Comparison of ENCODE assay signal across 17 cellular contexts in the genomic region with DNA sequence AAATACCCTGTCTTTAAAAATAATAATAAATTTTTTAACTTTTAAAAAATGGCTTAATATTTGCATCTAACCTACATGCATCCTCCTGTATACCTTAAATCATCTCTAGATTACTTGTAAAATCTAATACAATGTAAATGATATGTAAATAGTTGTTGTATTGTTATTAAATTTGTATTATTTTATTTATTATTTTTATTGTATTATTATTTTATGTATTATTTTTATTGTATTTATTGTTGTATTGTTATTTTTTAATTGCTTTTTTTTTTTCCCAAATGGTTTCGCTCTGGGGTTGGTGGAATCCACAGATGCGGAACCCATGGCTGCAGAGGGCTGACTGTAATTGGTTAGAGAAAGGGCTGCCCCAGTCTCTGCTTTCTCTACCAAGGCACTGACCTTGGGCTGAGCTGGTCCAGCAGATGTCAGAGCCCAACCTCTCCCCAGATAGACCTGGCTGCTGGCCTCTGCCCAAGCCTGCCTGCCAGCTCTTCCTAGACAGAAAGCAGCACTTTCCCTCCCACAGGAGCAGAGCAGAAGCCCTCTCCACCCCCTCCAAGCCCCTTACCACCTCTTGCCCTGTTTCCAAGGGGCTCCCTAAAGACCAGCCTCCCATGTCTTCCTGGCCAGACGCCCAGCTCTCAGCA.
DNase-seq lines count a peak whose midpoint lies in the region; ATAC-seq, FAIRE-seq and TF ChIP-seq lines count a peak whose summit lies in the region.
"Had no signal": no experiment of that assay in that cellular context is flagged by ENCODE, and none has a peak within 500 bp of the region (broad histone marks: within the 10 kb centered on the region; RNA-seq: fewer than 3 reads in every experiment).

No MANE protein-coding gene starts in this region.

- H3K4me3 ChIP-seq in Panc1 (ENCODE audit: low read depth in 2 of 2, low read length in 2 of 2) (no peak overlapping the region), osteoblast (ENCODE audit: insufficient read depth, low read length) (no peak overlapping the region), mucosa of descending colon (no peak overlapping the region)
- H3K4me3 ChIP-seq: GM12878, GM23338, SK-N-MC had no signal

- H2AFZ ChIP-seq in osteoblast (ENCODE audit: low read length): no peak overlapping the region
- H2AFZ ChIP-seq: GM23338 had no signal

- peaks cover 3% of the 10 kb centered on the region; the same call in 1 of the 2 replicates for H3K9me3 ChIP-seq in Panc1 (ENCODE audit: control insufficient read depth, insufficient read depth, low read depth, low read length)
- H3K9me3 ChIP-seq in osteoblast (ENCODE audit: low read depth, low read length): peaks cover 2% of the 10 kb centered on the region
- peaks cover under 1% of the 10 kb centered on the region for H3K9me3 ChIP-seq in mucosa of descending colon

- FAIRE-seq in frontal cortex (lab: Jason Lieb, UNC): peak; percentile 93
- FAIRE-seq: GM12878 had no signal

- H3K79me2 ChIP-seq in osteoblast (ENCODE audit: insufficient read depth, low read length): no peaks in the 10 kb centered on the region

- CTCF ChIA-PET in Panc1 (lab: Charles Lee): no interaction called here

- no TSS peak for BruUV-seq in Panc1 (replicated peaks; lab: Mats Ljungman, UMichigan)

- H3K4me1 ChIP-seq in Panc1 (ENCODE audit: control insufficient read depth, insufficient read depth, low read length): 0 out of 2 replicates have a peak, but pooled peaks cover 3% of the 10 kb centered on the region
- H3K4me1 ChIP-seq in osteoblast (ENCODE audit: insufficient read depth, low read length): no peaks in the 10 kb centered on the region
- no peaks in the 10 kb centered on the region for H3K4me1 ChIP-seq in mucosa of descending colon (ENCODE audit: low read depth)

- H3K27ac ChIP-seq in Panc1 (ENCODE audit: low read length) (no peak overlapping the region), osteoblast (ENCODE audit: low read depth, low read length) (no peak overlapping the region)
- H3K27ac ChIP-seq: SK-N-MC had no signal

- in situ Hi-C loops in Panc1 (cut with HindIII; ENCODE audit: low pct_unique_long_range_greater_than_20kb, low sequenced_read_pairs): no loop called here

- POLR2A ChIA-PET in Panc1 (lab: Charles Lee): no interaction called here

- H3K36me3 ChIP-seq in Panc1 (ENCODE audit: control insufficient read depth, insufficient read depth, low read length): no peaks in the 10 kb centered on the region
- no peaks in the 10 kb centered on the region for H3K36me3 ChIP-seq in osteoblast (ENCODE audit: insufficient read depth, low read length)
- no peaks in the 10 kb centered on the region for H3K36me3 ChIP-seq in mucosa of descending colon (ENCODE audit: low read depth)

- H4K20me1 ChIP-seq in osteoblast (ENCODE audit: insufficient read depth, low read length): no peaks in the 10 kb centered on the region

- TF ChIP-seq CTCF in Panc1 (IDR thresholded peaks at IDR 0.05) (no peak), osteoblast (IDR thresholded peaks at IDR 0.05; ENCODE audit: extremely low read depth, low read depth, low read length) (no peak), mucosa of descending colon (IDR thresholded peaks at IDR 0.05) (no peak)

- H3K27me3 ChIP-seq in Panc1 (ENCODE audit: control insufficient read depth, insufficient read depth, low read length): no peaks in the 10 kb centered on the region
- no peaks in the 10 kb centered on the region for H3K27me3 ChIP-seq in osteoblast (ENCODE audit: insufficient read depth, low read length)

- DNase-seq in DMS 273 treated with DMSO at 0.1 percent for 48 hours (lab: John Stamatoyannopoulos, UW): peak; percentile 35
- no peak for DNase-seq in Panc1 (ENCODE audit: low read depth, low spot score)
- DNase-seq in frontal cortex (ENCODE audit: low spot score in 2 of 2): no peak
- peak; percentile 72 for DNase-seq in osteoblast (ENCODE audit: insufficient read length, low spot score, missing footprints)
- DNase-seq in activated CD4-positive, alpha-beta T cell treated with anti-CD3 and anti-CD28 coated beads, Interleukin-2, amount 50 U/mL, for 1 hour: no peak
- no peak for DNase-seq in mucosa of descending colon
- DNase-seq: CD4-positive, alpha-beta T cell; DND-41; GDM1; NCI-H187 treated with DMSO at 0.1 percent for 48 hours; NCI-H446 treated with DMSO at 0.1 percent for 48 hours; NCI-H748 treated with DMSO at 0.1 percent for 48 hours had no signal

- no peak overlapping the region for H3K4me2 ChIP-seq in osteoblast (ENCODE audit: insufficient read depth, low read length)
- H3K4me2 ChIP-seq: GM23338 had no signal

- peak; percentile 68; the same call in 1 of the 2 replicates for ATAC-seq in Panc1
- no peak for ATAC-seq in mucosa of descending colon
- ATAC-seq in GM21619 (IDR thresholded peaks at IDR 0.05; ENCODE audit: unreplicated experiment): no peak
- ATAC-seq: GM12878, GM23338, HCT116 had no signal

- intact Hi-C loops in Panc1 (cut with micrococcal nuclease; ENCODE audit: unreplicated experiment) (no loop called here), mucosa of descending colon (cut with DNase I, micrococcal nuclease) (no loop called here)

Comparison
In these comparisons a context has a peak if more than half of its experiments do, and no peak if none do; other contexts are left out.
1. DNase-seq: peak in DMS 273 treated with DMSO at 0.1 percent for 48 hours (single experiment) and osteoblast (single experiment); none in Panc1 (single experiment), frontal cortex (0 of 2), activated CD4-positive, alpha-beta T cell treated with anti-CD3 and anti-CD28 coated beads, Interleukin-2, amount 50 U/mL, for 1 hour (single experiment) and mucosa of descending colon (0 of 3).